Comparison of ENCODE assay signal across 1 cellular context in the genomic region with DNA sequence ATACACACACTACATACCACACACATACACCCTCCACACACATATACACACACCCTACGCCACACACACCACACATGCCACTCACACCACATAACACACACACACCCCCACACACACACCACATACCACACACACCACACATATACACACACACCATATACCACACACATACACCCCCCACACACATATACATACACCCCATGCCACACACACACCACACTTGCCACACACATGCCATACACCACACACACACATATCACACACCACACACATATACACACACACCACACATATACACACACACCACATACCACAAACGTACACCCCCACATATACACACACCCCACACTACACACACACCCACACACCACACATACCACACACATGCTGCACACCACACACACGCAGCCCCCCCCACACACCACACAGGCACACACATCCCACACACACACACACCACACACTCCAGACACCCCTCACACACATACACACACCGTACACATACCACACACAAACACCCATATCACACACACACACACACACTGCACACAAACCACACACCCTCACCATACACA.
TF ChIP-seq lines count a peak whose summit lies in the region.

No MANE protein-coding gene starts in this region.

TF ChIP-seq in H1, 55 proteins besides CTCF, POLR2A, EP300 and RAD21:
- TF ChIP-seq FOSL1 (IDR thresholded peaks at IDR 0.05; ENCODE audit: insufficient read depth, low read depth, low read length) (no peak), JUND (IDR thresholded peaks at IDR 0.05; ENCODE audit: low read length) (no peak), POLR2AphosphoS5 (IDR thresholded peaks at IDR 0.05; ENCODE audit: low read depth, low read length) (no peak), CHD1 (IDR thresholded peaks at IDR 0.05; ENCODE audit: low read depth, low read length) (no peak), SUZ12 (IDR thresholded peaks at IDR 0.05; ENCODE audit: low read length) (no peak), HDAC6 (IDR thresholded peaks at IDR 0.05; ENCODE audit: low read depth, low read length) (no peak), RNF2 (IDR thresholded peaks at IDR 0.05; ENCODE audit: borderline replicate concordance, low read depth, low read length, missing control alignments, poor library complexity, severe bottlenecking) (no peak)
- TF ChIP-seq, protein P1, sequence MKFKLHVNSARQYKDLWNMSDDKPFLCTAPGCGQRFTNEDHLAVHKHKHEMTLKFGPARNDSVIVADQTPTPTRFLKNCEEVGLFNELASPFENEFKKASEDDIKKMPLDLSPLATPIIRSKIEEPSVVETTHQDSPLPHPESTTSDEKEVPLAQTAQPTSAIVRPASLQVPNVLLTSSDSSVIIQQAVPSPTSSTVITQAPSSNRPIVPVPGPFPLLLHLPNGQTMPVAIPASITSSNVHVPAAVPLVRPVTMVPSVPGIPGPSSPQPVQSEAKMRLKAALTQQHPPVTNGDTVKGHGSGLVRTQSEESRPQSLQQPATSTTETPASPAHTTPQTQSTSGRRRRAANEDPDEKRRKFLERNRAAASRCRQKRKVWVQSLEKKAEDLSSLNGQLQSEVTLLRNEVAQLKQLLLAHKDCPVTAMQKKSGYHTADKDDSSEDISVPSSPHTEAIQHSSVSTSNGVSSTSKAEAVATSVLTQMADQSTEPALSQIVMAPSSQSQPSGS (IDR thresholded peaks at IDR 0.05; ENCODE audit: low read length) = no peak
- TF ChIP-seq, protein P2, sequence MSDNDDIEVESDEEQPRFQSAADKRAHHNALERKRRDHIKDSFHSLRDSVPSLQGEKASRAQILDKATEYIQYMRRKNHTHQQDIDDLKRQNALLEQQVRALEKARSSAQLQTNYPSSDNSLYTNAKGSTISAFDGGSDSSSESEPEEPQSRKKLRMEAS (IDR thresholded peaks at IDR 0.05) = no peak
- TF ChIP-seq, protein P3, sequence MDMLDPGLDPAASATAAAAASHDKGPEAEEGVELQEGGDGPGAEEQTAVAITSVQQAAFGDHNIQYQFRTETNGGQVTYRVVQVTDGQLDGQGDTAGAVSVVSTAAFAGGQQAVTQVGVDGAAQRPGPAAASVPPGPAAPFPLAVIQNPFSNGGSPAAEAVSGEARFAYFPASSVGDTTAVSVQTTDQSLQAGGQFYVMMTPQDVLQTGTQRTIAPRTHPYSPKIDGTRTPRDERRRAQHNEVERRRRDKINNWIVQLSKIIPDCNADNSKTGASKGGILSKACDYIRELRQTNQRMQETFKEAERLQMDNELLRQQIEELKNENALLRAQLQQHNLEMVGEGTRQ (IDR thresholded peaks at IDR 0.05; ENCODE audit: low read length) = no peak
- TF ChIP-seq, protein P4, sequence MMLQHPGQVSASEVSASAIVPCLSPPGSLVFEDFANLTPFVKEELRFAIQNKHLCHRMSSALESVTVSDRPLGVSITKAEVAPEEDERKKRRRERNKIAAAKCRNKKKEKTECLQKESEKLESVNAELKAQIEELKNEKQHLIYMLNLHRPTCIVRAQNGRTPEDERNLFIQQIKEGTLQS (IDR thresholded peaks at IDR 0.05; ENCODE audit: insufficient read depth, low read depth, low read length) = no peak
